43 cellular contexts compared by ENCODE assay signal in the genomic region with DNA sequence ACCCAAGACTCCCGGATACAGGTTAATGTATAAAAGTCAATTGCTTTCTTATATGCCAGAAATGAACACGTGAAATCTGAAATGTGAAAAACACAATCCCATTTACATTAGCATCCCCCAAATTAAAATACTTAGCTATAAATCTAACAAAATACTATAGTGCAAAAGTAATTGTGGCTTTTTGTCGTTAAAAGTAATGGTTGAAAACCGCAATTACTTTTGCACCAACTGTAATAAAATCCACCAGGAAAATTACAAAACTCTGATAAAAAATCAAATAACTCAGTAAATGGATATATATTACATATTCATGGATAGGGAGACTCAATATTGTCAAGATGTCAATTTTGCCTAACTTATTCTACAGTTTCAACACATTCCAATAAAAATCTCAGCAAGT. TPM values are rescaled to one million over a fixed set of nuclear protein-coding genes. Genes with fewer than 3 reads are reported as not detected.
"Had no signal": no experiment of that assay in that cellular context is flagged by ENCODE, and none has a peak within 500 bp of the region (broad histone marks: within the 10 kb centered on the region; RNA-seq: fewer than 3 reads in every experiment).

No MANE protein-coding gene starts in this region.

- H3K27ac ChIP-seq: adrenal gland, ascending aorta, body of pancreas, brain microvascular endothelial cell, breast epithelium, cardiac muscle cell had no signal

- H3K27me3 Mint-ChIP-seq: activated naive CD4-positive, alpha-beta T cell treated with anti-CD3 and anti-CD28 coated beads, Interleukin-2, amount 10 ng/mL, durations not matched to agents 7 days and 5 days; activated naive CD8-positive, alpha-beta T cell treated with anti-CD3 and anti-CD28 coated beads for 36 hours; activated naive CD8-positive, alpha-beta T cell treated with anti-CD3 and anti-CD28 coated beads, Interleukin-2, amount 50 U/mL, for 24 hours; central memory CD8-positive, alpha-beta T cell had no signal

- H3K36me3 Mint-ChIP-seq: activated naive CD4-positive, alpha-beta T cell treated with anti-CD3 and anti-CD28 coated beads, Interleukin-2, amount 10 ng/mL, durations not matched to agents 7 days and 5 days; activated naive CD4-positive, alpha-beta T cell treated with anti-CD3 and anti-CD28 coated beads, Interleukin-2, amount 50 U/mL, for 24 hours; activated naive CD4-positive, alpha-beta T cell treated with anti-CD3 and anti-CD28 coated beads, Interleukin-2, amount 50 U/mL, for 72 hours; activated naive CD8-positive, alpha-beta T cell; activated naive CD8-positive, alpha-beta T cell treated with anti-CD3 and anti-CD28 coated beads for 36 hours; activated naive CD8-positive, alpha-beta T cell treated with anti-CD3 and anti-CD28 coated beads, Interleukin-2, amount 10 ng/mL, durations not matched to agents 7 days and 5 days; brain had no signal

- H3K9me3 Mint-ChIP-seq: activated naive CD4-positive, alpha-beta T cell treated with anti-CD3 and anti-CD28 coated beads for 36 hours; activated naive CD4-positive, alpha-beta T cell treated with anti-CD3 and anti-CD28 coated beads, Interleukin-2, amount 10 ng/mL, durations not matched to agents 7 days and 5 days; activated naive CD4-positive, alpha-beta T cell treated with anti-CD3 and anti-CD28 coated beads, Interleukin-2, amount 50 U/mL, for 24 hours; activated naive CD4-positive, alpha-beta T cell treated with anti-CD3 and anti-CD28 coated beads, Interleukin-2, amount 50 U/mL, for 72 hours; activated naive CD8-positive, alpha-beta T cell treated with anti-CD3 and anti-CD28 coated beads, Interleukin-2, amount 10 ng/mL, durations not matched to agents 7 days and 5 days; activated naive CD8-positive, alpha-beta T cell treated with anti-CD3 and anti-CD28 coated beads, Interleukin-2, amount 50 U/mL, for 24 hours; activated T-cell treated with anti-CD3 and anti-CD28 coated beads, Interleukin-2, amount 50 U/mL, for 24 hours; activated T-cell treated with anti-CD3 and anti-CD28 coated beads, Interleukin-2, amount 50 U/mL, for 4 hours; activated T-helper 1 cell treated with anti-CD3 and anti-CD28 coated beads, Interleukin-12 subunit alpha, Interleukin-12 subunit beta, Interleukin-2, Interleukin-4 antibody, amounts not matched to agents 30 ng/mL and 10 ng/mL and 1 ng/mL, durations not matched to agents 14 hours and 24 hours and 36 hours; activated T-helper 17 cell treated with anti-CD3 and anti-CD28 coated beads, Interleukin-2, amount 50 U/mL, for 72 hours; activated T-helper 2 cell treated with anti-CD3 and anti-CD28 coated beads, Interferon-gamma antibody, Interleukin-2, Interleukin-4, amounts not matched to agents 10 μg/mL and 5 μg/mL and 100 μg/mL, durations not matched to agents 14 hours and 24 hours and 36 hours; central memory CD8-positive, alpha-beta T cell had no signal

- H3K9me3 ChIP-seq: adrenal gland, ascending aorta, body of pancreas had no signal

- ATAC-seq: activated naive CD4-positive, alpha-beta T cell treated with anti-CD3 and anti-CD28 coated beads, Interleukin-2, amount 50 U/mL, for 72 hours; activated naive CD8-positive, alpha-beta T cell treated with anti-CD3 and anti-CD28 coated beads, Interleukin-2, amount 50 U/mL, for 24 hours; activated T-cell treated with anti-CD3 and anti-CD28 coated beads, Interleukin-2, amount 50 U/mL, for 4 hours; activated T-cell treated with anti-CD3 and anti-CD28 coated beads, Interleukin-2, amount 50 U/mL, for 72 hours; activated T-helper 17 cell treated with anti-CD3 and anti-CD28 coated beads, Interleukin-2, amount 50 U/mL, for 72 hours; body of pancreas had no signal

- H3K27ac Mint-ChIP-seq: activated naive CD4-positive, alpha-beta T cell treated with anti-CD3 and anti-CD28 coated beads for 36 hours; activated naive CD4-positive, alpha-beta T cell treated with anti-CD3 and anti-CD28 coated beads, Interleukin-2, amount 10 ng/mL, durations not matched to agents 7 days and 5 days; activated naive CD4-positive, alpha-beta T cell treated with anti-CD3 and anti-CD28 coated beads, Interleukin-2, amount 50 U/mL, for 24 hours; activated naive CD4-positive, alpha-beta T cell treated with anti-CD3 and anti-CD28 coated beads, Interleukin-2, amount 50 U/mL, for 72 hours; activated naive CD8-positive, alpha-beta T cell; activated naive CD8-positive, alpha-beta T cell treated with anti-CD3 and anti-CD28 coated beads for 36 hours; activated naive CD8-positive, alpha-beta T cell treated with anti-CD3 and anti-CD28 coated beads, Interleukin-2, amount 10 ng/mL, durations not matched to agents 7 days and 5 days; activated naive CD8-positive, alpha-beta T cell treated with anti-CD3 and anti-CD28 coated beads, Interleukin-2, amount 50 U/mL, for 24 hours; activated T-cell treated with anti-CD3 and anti-CD28 coated beads, Interleukin-2, amount 50 U/mL, for 24 hours; activated T-cell treated with anti-CD3 and anti-CD28 coated beads, Interleukin-2, amount 50 U/mL, for 72 hours; activated T-helper 1 cell treated with anti-CD3 and anti-CD28 coated beads, Interleukin-12 subunit alpha, Interleukin-12 subunit beta, Interleukin-2, Interleukin-4 antibody, amounts not matched to agents 30 ng/mL and 10 ng/mL and 1 ng/mL, durations not matched to agents 14 hours and 24 hours and 36 hours; activated T-helper 17 cell treated with anti-CD3 and anti-CD28 coated beads, Interleukin-2, amount 50 U/mL, for 72 hours; activated T-helper 2 cell treated with anti-CD3 and anti-CD28 coated beads, Interferon-gamma antibody, Interleukin-2, Interleukin-4, amounts not matched to agents 10 μg/mL and 5 μg/mL and 100 μg/mL, durations not matched to agents 14 hours and 24 hours and 36 hours; brain had no signal

- FAIRE-seq: astrocyte, bronchial epithelial cell had no signal

- H3K27me3 ChIP-seq: adrenal gland, ascending aorta, body of pancreas, brain microvascular endothelial cell, breast epithelium, cardiac muscle cell had no signal

- H3K4me1 Mint-ChIP-seq: activated naive CD4-positive, alpha-beta T cell treated with anti-CD3 and anti-CD28 coated beads, Interleukin-2, amount 10 ng/mL, durations not matched to agents 7 days and 5 days; activated naive CD4-positive, alpha-beta T cell treated with anti-CD3 and anti-CD28 coated beads, Interleukin-2, amount 50 U/mL, for 24 hours; activated naive CD8-positive, alpha-beta T cell treated with anti-CD3 and anti-CD28 coated beads for 36 hours; activated naive CD8-positive, alpha-beta T cell treated with anti-CD3 and anti-CD28 coated beads, Interleukin-2, amount 10 ng/mL, durations not matched to agents 7 days and 5 days; activated naive CD8-positive, alpha-beta T cell treated with anti-CD3 and anti-CD28 coated beads, Interleukin-2, amount 50 U/mL, for 24 hours; activated T-helper 17 cell treated with anti-CD3 and anti-CD28 coated beads, Interleukin-2, amount 50 U/mL, for 72 hours; brain; central memory CD8-positive, alpha-beta T cell had no signal

- H3K36me3 ChIP-seq: adrenal gland, ascending aorta, brain microvascular endothelial cell, breast epithelium, cardiac muscle cell had no signal

- H3K4me1 ChIP-seq: adrenal gland, ascending aorta, body of pancreas, breast epithelium had no signal

- DNase-seq: activated effector memory CD4-positive, alpha-beta T cell treated with anti-CD3 and anti-CD28 coated beads, Interleukin-2, amount 50 U/mL, for 16 hours; activated effector memory CD4-positive, alpha-beta T cell treated with Interleukin-2 at 50 U/mL for 16 hours; activated gamma-delta T cell; activated gamma-delta T cell treated with Interleukin-2 at 50 U/mL for 16 hours; activated naive CD4-positive, alpha-beta T cell; activated naive CD4-positive, alpha-beta T cell treated with anti-CD3 and anti-CD28 coated beads for 36 hours; activated naive CD4-positive, alpha-beta T cell treated with anti-CD3 and anti-CD28 coated beads, Interleukin-2, amount 10 ng/mL, durations not matched to agents 7 days and 5 days; activated naive CD4-positive, alpha-beta T cell treated with anti-CD3 and anti-CD28 coated beads, Interleukin-2, amount 50 U/mL, for 16 hours; activated naive CD4-positive, alpha-beta T cell treated with Interleukin-2 at 50 U/mL for 16 hours; activated naive CD8-positive, alpha-beta T cell treated with anti-CD3 and anti-CD28 coated beads for 36 hours; activated naive CD8-positive, alpha-beta T cell treated with anti-CD3 and anti-CD28 coated beads, Interleukin-2, amount 10 ng/mL, durations not matched to agents 7 days and 5 days; activated naive CD8-positive, alpha-beta T cell treated with anti-CD3 and anti-CD28 coated beads, Interleukin-2, amount 50 U/mL, for 24 hours; activated T-cell treated with anti-CD3 and anti-CD28 coated beads, Interleukin-2, amount 50 U/mL, for 24 hours; activated T-cell treated with anti-CD3 and anti-CD28 coated beads, Interleukin-2, amount 50 U/mL, for 4 hours; activated T-cell treated with anti-CD3 and anti-CD28 coated beads, Interleukin-2, amount 50 U/mL, for 48 hours; activated T-cell treated with anti-CD3 and anti-CD28 coated beads, Interleukin-2, amount 50 U/mL, for 72 hours; adrenal gland; amniotic stem cell; amygdala; anterior cingulate cortex; aorta; body of pancreas; brain microvascular endothelial cell; caudate nucleus; central memory CD4-positive, alpha-beta T cell; cerebellar nuclear complex had no signal

- H3K4me3 Mint-ChIP-seq: activated naive CD4-positive, alpha-beta T cell treated with anti-CD3 and anti-CD28 coated beads for 36 hours; activated naive CD4-positive, alpha-beta T cell treated with anti-CD3 and anti-CD28 coated beads, Interleukin-2, amount 10 ng/mL, durations not matched to agents 7 days and 5 days; activated naive CD4-positive, alpha-beta T cell treated with anti-CD3 and anti-CD28 coated beads, Interleukin-2, amount 50 U/mL, for 24 hours; activated naive CD8-positive, alpha-beta T cell; activated naive CD8-positive, alpha-beta T cell treated with anti-CD3 and anti-CD28 coated beads for 36 hours; activated naive CD8-positive, alpha-beta T cell treated with anti-CD3 and anti-CD28 coated beads, Interleukin-2, amount 10 ng/mL, durations not matched to agents 7 days and 5 days; activated naive CD8-positive, alpha-beta T cell treated with anti-CD3 and anti-CD28 coated beads, Interleukin-2, amount 50 U/mL, for 24 hours; activated T-cell treated with anti-CD3 and anti-CD28 coated beads, Interleukin-2, amount 50 U/mL, for 24 hours; activated T-cell treated with anti-CD3 and anti-CD28 coated beads, Interleukin-2, amount 50 U/mL, for 4 hours; activated T-cell treated with anti-CD3 and anti-CD28 coated beads, Interleukin-2, amount 50 U/mL, for 72 hours; activated T-helper 1 cell treated with anti-CD3 and anti-CD28 coated beads, Interleukin-12 subunit alpha, Interleukin-12 subunit beta, Interleukin-2, Interleukin-4 antibody, amounts not matched to agents 30 ng/mL and 10 ng/mL and 1 ng/mL, durations not matched to agents 14 hours and 24 hours and 36 hours; activated T-helper 17 cell treated with anti-CD3 and anti-CD28 coated beads, Interleukin-2, amount 50 U/mL, for 72 hours; brain; central memory CD8-positive, alpha-beta T cell had no signal

- H3K4me3 ChIP-seq: adrenal gland, ascending aorta, body of pancreas, breast epithelium, cardiac muscle cell had no signal

RNA-seq across cellular contexts. Expression of a gene that starts 4.6 kb away (rescaled TPM):
- total RNA-seq: activated naive CD4-positive, alpha-beta T cell treated with anti-CD3 and anti-CD28 coated beads for 36 hours; activated naive CD4-positive, alpha-beta T cell treated with anti-CD3 and anti-CD28 coated beads, Interleukin-2, amount 50 U/mL, for 72 hours; activated naive CD8-positive, alpha-beta T cell treated with anti-CD3 and anti-CD28 coated beads for 36 hours; activated naive CD8-positive, alpha-beta T cell treated with anti-CD3 and anti-CD28 coated beads, Interleukin-2, amount 10 ng/mL, durations not matched to agents 7 days and 5 days; activated T-cell treated with anti-CD3 and anti-CD28 coated beads, Interleukin-2, amount 50 U/mL, for 4 hours; activated T-cell treated with anti-CD3 and anti-CD28 coated beads, Interleukin-2, amount 50 U/mL, for 72 hours; activated T-helper 1 cell treated with anti-CD3 and anti-CD28 coated beads, Interleukin-12 subunit alpha, Interleukin-12 subunit beta, Interleukin-2, Interleukin-4 antibody, amounts not matched to agents 30 ng/mL and 10 ng/mL and 1 ng/mL, durations not matched to agents 14 hours and 24 hours and 36 hours; activated T-helper 17 cell treated with anti-CD3 and anti-CD28 coated beads, Interleukin-2, amount 50 U/mL, for 72 hours; activated T-helper 2 cell treated with anti-CD3 and anti-CD28 coated beads, Interferon-gamma antibody, Interleukin-2, Interleukin-4, amounts not matched to agents 10 μg/mL and 5 μg/mL and 100 μg/mL, durations not matched to agents 14 hours and 24 hours and 36 hours; adrenal gland; aorta; ascending aorta; astrocyte; body of pancreas; breast epithelium; bronchial epithelial cell; cardiac muscle cell; cardiac septum; cerebellum; chondrocyte had no signal
- polyA plus RNA-seq: adipose tissue, adrenal gland, aorta, cardiac muscle cell had no signal

RNA-seq across cellular contexts. Expression of a gene that starts 21.1 kb away (rescaled TPM):
- total RNA-seq: activated naive CD4-positive, alpha-beta T cell treated with anti-CD3 and anti-CD28 coated beads for 36 hours; activated naive CD4-positive, alpha-beta T cell treated with anti-CD3 and anti-CD28 coated beads, Interleukin-2, amount 50 U/mL, for 72 hours; activated naive CD8-positive, alpha-beta T cell treated with anti-CD3 and anti-CD28 coated beads for 36 hours; activated naive CD8-positive, alpha-beta T cell treated with anti-CD3 and anti-CD28 coated beads, Interleukin-2, amount 10 ng/mL, durations not matched to agents 7 days and 5 days; activated T-cell treated with anti-CD3 and anti-CD28 coated beads, Interleukin-2, amount 50 U/mL, for 4 hours; activated T-cell treated with anti-CD3 and anti-CD28 coated beads, Interleukin-2, amount 50 U/mL, for 72 hours; activated T-helper 1 cell treated with anti-CD3 and anti-CD28 coated beads, Interleukin-12 subunit alpha, Interleukin-12 subunit beta, Interleukin-2, Interleukin-4 antibody, amounts not matched to agents 30 ng/mL and 10 ng/mL and 1 ng/mL, durations not matched to agents 14 hours and 24 hours and 36 hours; activated T-helper 17 cell treated with anti-CD3 and anti-CD28 coated beads, Interleukin-2, amount 50 U/mL, for 72 hours; activated T-helper 2 cell treated with anti-CD3 and anti-CD28 coated beads, Interferon-gamma antibody, Interleukin-2, Interleukin-4, amounts not matched to agents 10 μg/mL and 5 μg/mL and 100 μg/mL, durations not matched to agents 14 hours and 24 hours and 36 hours; adrenal gland; aorta; ascending aorta; astrocyte; breast epithelium; bronchial epithelial cell; cardiac muscle cell; cardiac septum; chondrocyte had no signal
- polyA plus RNA-seq: adipose tissue, adrenal gland, aorta, cardiac muscle cell had no signal

RNA-seq across cellular contexts. Expression of a gene that starts 58.5 kb away (rescaled TPM):
- total RNA-seq: activated naive CD4-positive, alpha-beta T cell treated with anti-CD3 and anti-CD28 coated beads for 36 hours; activated naive CD4-positive, alpha-beta T cell treated with anti-CD3 and anti-CD28 coated beads, Interleukin-2, amount 50 U/mL, for 72 hours; activated naive CD8-positive, alpha-beta T cell treated with anti-CD3 and anti-CD28 coated beads for 36 hours; activated naive CD8-positive, alpha-beta T cell treated with anti-CD3 and anti-CD28 coated beads, Interleukin-2, amount 10 ng/mL, durations not matched to agents 7 days and 5 days; activated T-cell treated with anti-CD3 and anti-CD28 coated beads, Interleukin-2, amount 50 U/mL, for 4 hours; activated T-cell treated with anti-CD3 and anti-CD28 coated beads, Interleukin-2, amount 50 U/mL, for 72 hours; activated T-helper 1 cell treated with anti-CD3 and anti-CD28 coated beads, Interleukin-12 subunit alpha, Interleukin-12 subunit beta, Interleukin-2, Interleukin-4 antibody, amounts not matched to agents 30 ng/mL and 10 ng/mL and 1 ng/mL, durations not matched to agents 14 hours and 24 hours and 36 hours; activated T-helper 17 cell treated with anti-CD3 and anti-CD28 coated beads, Interleukin-2, amount 50 U/mL, for 72 hours; activated T-helper 2 cell treated with anti-CD3 and anti-CD28 coated beads, Interferon-gamma antibody, Interleukin-2, Interleukin-4, amounts not matched to agents 10 μg/mL and 5 μg/mL and 100 μg/mL, durations not matched to agents 14 hours and 24 hours and 36 hours; adrenal gland; aorta; ascending aorta; astrocyte; breast epithelium; bronchial epithelial cell; cardiac septum; cerebellum; chondrocyte had no signal
- polyA plus RNA-seq: adipose tissue, adrenal gland, aorta, cardiac muscle cell had no signal
